In genomic region chr9:40909821-40910220, GRCh38 we compare ENCODE assay signal across 24 cellular contexts.
DNase-seq lines count a peak whose midpoint lies in the region; ATAC-seq, FAIRE-seq and TF ChIP-seq lines count a peak whose summit lies in the region.
"Had no signal": no experiment of that assay in that cellular context is flagged by ENCODE, and none has a peak within 500 bp of the region (broad histone marks: within the 10 kb centered on the region; RNA-seq: fewer than 3 reads in every experiment).

No MANE protein-coding gene starts in this region.

- no peaks in the 10 kb centered on the region for H3K27me3 ChIP-seq in liver (ENCODE audit: control insufficient read depth in 4 of 4, insufficient read depth in 4 of 4, low read length in 3 of 4)
- no peaks in the 10 kb centered on the region; a peak in 1 of 5 replicates for H3K27me3 ChIP-seq in HepG2 (ENCODE audit: control insufficient read depth in 1 of 2, insufficient read depth in 2 of 2, low read length in 2 of 2)
- H3K27me3 ChIP-seq in vagina: no peaks in the 10 kb centered on the region
- no peaks in the 10 kb centered on the region for H3K27me3 ChIP-seq in transverse colon
- H3K27me3 ChIP-seq: BE2C; BLaER1 treated with 17β-estradiol and CSF1 and Interleukin-3, amounts not matched to agents 10 nM and 100 nM had no signal

- no peak overlapping the region for H3K4me3 Mint-ChIP-seq in osteocyte (ENCODE audit: unreplicated experiment)
- H3K4me3 Mint-ChIP-seq: CD14-positive monocyte; CD4-positive, alpha-beta T cell; CD8-positive, alpha-beta memory T cell had no signal

- H3K4me1 Mint-ChIP-seq in osteocyte (ENCODE audit: unreplicated experiment): no peaks in the 10 kb centered on the region
- H3K4me1 Mint-ChIP-seq: CD14-positive monocyte; CD8-positive, alpha-beta memory T cell had no signal

- no peak for ATAC-seq in HepG2
- ATAC-seq: GM12878 had no signal

- TF ChIP-seq POLR2A in HepG2 (IDR thresholded peaks at IDR 0.05; ENCODE audit: insufficient read depth in 1 of 2, low read depth in 2 of 2, low read length in 2 of 2) (no peak), vagina (IDR thresholded peaks at IDR 0.05) (no peak), transverse colon (IDR thresholded peaks at IDR 0.05) (no peak)

- TF ChIP-seq CTCF in liver (IDR thresholded peaks at IDR 0.05; ENCODE audit: low read depth, low read length, missing input control): no peak
- no peak for TF ChIP-seq CTCF in HepG2 (CRISPR knock-in tag; IDR thresholded peaks at IDR 0.05)
- TF ChIP-seq CTCF in osteocyte (IDR thresholded peaks at IDR 0.05): no peak
- no peak for TF ChIP-seq CTCF in vagina (IDR thresholded peaks at IDR 0.05)
- no peak for TF ChIP-seq CTCF in transverse colon (IDR thresholded peaks at IDR 0.05)

- H3K4me3 ChIP-seq in liver (ENCODE audit: low read depth in 1 of 3, low read length in 3 of 3): peak overlapping the region in 2 of 3 donors; percentile 0 to 30
- H3K4me3 ChIP-seq in HepG2 (replicated peaks in 1 of 3; ENCODE audit: insufficient read depth in 1 of 3, low read depth in 2 of 3, low read length in 3 of 3): no peak overlapping the region
- no peak overlapping the region for H3K4me3 ChIP-seq in vagina
- H3K4me3 ChIP-seq in transverse colon: no peak overlapping the region
- H3K4me3 ChIP-seq: BLaER1 treated with 17β-estradiol and CSF1 and Interleukin-3, amounts not matched to agents 10 nM and 100 nM; GM12878; GM23248 had no signal

- H3K36me3 ChIP-seq in liver (ENCODE audit: control insufficient read depth in 4 of 4, insufficient read depth in 3 of 4, low read depth in 1 of 4, low read length in 3 of 4) (no peaks in the 10 kb centered on the region), HepG2 (replicated peaks in 1 of 2; ENCODE audit: control insufficient read depth in 1 of 2, insufficient read depth in 2 of 2, low read length in 2 of 2) (no peaks in the 10 kb centered on the region), vagina (no peaks in the 10 kb centered on the region), transverse colon (no peaks in the 10 kb centered on the region)
- H3K36me3 ChIP-seq: BE2C; BLaER1 treated with 17β-estradiol and CSF1 and Interleukin-3, amounts not matched to agents 10 nM and 100 nM had no signal

- TF ChIP-seq RAD21 in liver (IDR thresholded peaks at IDR 0.05) (no peak), HepG2 (CRISPR knock-in tag; IDR thresholded peaks at IDR 0.05) (no peak)

- no peak overlapping the region for H3K9ac ChIP-seq in liver (ENCODE audit: low read depth in 1 of 2, low read length in 2 of 2)
- no peak overlapping the region for H3K9ac ChIP-seq in HepG2 (ENCODE audit: insufficient read depth, low read depth, low read length)
- H3K9ac ChIP-seq: BLaER1 treated with 17β-estradiol and CSF1 and Interleukin-3, amounts not matched to agents 10 nM and 100 nM; GM23248 had no signal

- H3K27ac ChIP-seq in liver (ENCODE audit: low read depth in 1 of 2, low read length in 2 of 2): no peak overlapping the region
- H3K27ac ChIP-seq in HepG2 (ENCODE audit: extremely low read length, insufficient read depth, low read length): no peak overlapping the region
- H3K27ac ChIP-seq in vagina: no peak overlapping the region
- no peak overlapping the region for H3K27ac ChIP-seq in transverse colon
- H3K27ac ChIP-seq: 22Rv1; BLaER1 treated with 17β-estradiol and CSF1 and Interleukin-3, amounts not matched to agents 10 nM and 100 nM; GM23248 had no signal

- H3K79me2 ChIP-seq in HepG2 (ENCODE audit: insufficient read depth, low read length): no peaks in the 10 kb centered on the region

- H3K9me3 ChIP-seq in liver (ENCODE audit: control insufficient read depth in 4 of 4, low read length in 3 of 4) (peaks cover 53 to 93% (median 71%) of the 10 kb centered on the region in 4 donors), HepG2 (ENCODE audit: low read length) (peaks cover 54% of the 10 kb centered on the region), vagina (peaks cover 90% of the 10 kb centered on the region), transverse colon (peaks cover 73 to 99% of the 10 kb centered on the region in 2 donors)

- WGBS in liver: 78% methylated on average over 4 of the region's 4 CpGs
- 12% methylated on average over 4 of the region's 4 CpGs for WGBS in HepG2 (ENCODE audit: low lambda C conversion rate)
- WGBS in transverse colon (ENCODE audit: low coverage in 1 of 2), 2 donors: 80 to 95% methylated on average over 4 of the region's 4 CpGs

- intact Hi-C loops in HepG2 (cut with micrococcal nuclease; ENCODE audit: unreplicated experiment) (no loop called here), vagina (cut with DNase I) (no loop called here), transverse colon (cut with DNase I; ENCODE audit: low total_unique reads) (no loop called here)

- H3K27ac Mint-ChIP-seq in osteocyte (ENCODE audit: unreplicated experiment): no peak overlapping the region
- H3K27ac Mint-ChIP-seq: CD14-positive monocyte; CD4-positive, alpha-beta T cell; CD8-positive, alpha-beta memory T cell had no signal

- no peaks in the 10 kb centered on the region for H4K20me1 ChIP-seq in HepG2 (ENCODE audit: insufficient read depth, low read length)
- H4K20me1 ChIP-seq: BLaER1 treated with 17β-estradiol and CSF1 and Interleukin-3, amounts not matched to agents 10 nM and 100 nM had no signal

- no peak for TF ChIP-seq EP300 in HepG2 (IDR thresholded peaks at IDR 0.05; ENCODE audit: low read depth in 2 of 2, low read length in 2 of 2)
- TF ChIP-seq EP300 in HepG2 (CRISPR knock-in tag; IDR thresholded peaks at IDR 0.05; ENCODE audit: borderline replicate concordance): no peak
- TF ChIP-seq EP300 in transverse colon (IDR thresholded peaks at IDR 0.05; ENCODE audit: low read depth): no peak

- in situ Hi-C loops in HepG2 (cut with HindIII; ENCODE audit: extremely low pct_ligation_motif_present, low pct_unique_long_range_greater_than_20kb): no loop called here
- in situ Hi-C loops in transverse colon (cut with MboI; ENCODE audit: low pct_ligation_motif_present in 1 of 4, low pct_unique_long_range_greater_than_20kb in 1 of 4, low sequenced_read_pairs in 3 of 4): no loop called here

- POLR2A ChIA-PET in HepG2 (lab: Yijun Ruan, JAX): no interaction called here

- no TSS peak for BruUV-seq in HepG2 (replicated peaks; lab: Mats Ljungman, UMichigan)

- CTCF ChIA-PET in HepG2 (lab: Yijun Ruan, JAX; ENCODE audit: low intra/inter-chr PET ratio, low total read pairs): no interaction called here

- H3K27me3 Mint-ChIP-seq in osteocyte (ENCODE audit: unreplicated experiment): no peaks in the 10 kb centered on the region

- H3K4me1 ChIP-seq in liver (ENCODE audit: control insufficient read depth in 4 of 4, insufficient read depth in 4 of 4, low read length in 3 of 4) (no peaks in the 10 kb centered on the region), HepG2 (ENCODE audit: insufficient read depth, low read length) (no peaks in the 10 kb centered on the region), vagina (no peaks in the 10 kb centered on the region), transverse colon (no peaks in the 10 kb centered on the region)
- H3K4me1 ChIP-seq: BE2C; BLaER1 treated with 17β-estradiol and CSF1 and Interleukin-3, amounts not matched to agents 10 nM and 100 nM had no signal

- FAIRE-seq in HepG2 (lab: Jason Lieb, UNC): no peak
- FAIRE-seq: A204.1, D721Med, GM12878, GM19239, H1 had no signal

- DNase-seq in HepG2 (ENCODE audit: low spot score) (no peak), osteocyte (ENCODE audit: extremely low spot score, unreplicated experiment) (peak; percentile 36), vagina (ENCODE audit: extremely low spot score in 2 of 2) (peak; percentile 64 to 70), transverse colon (no peak), AML-193 (lab: John Stamatoyannopoulos, UW) (no peak)
- DNase-seq: BE2C; CD4-positive, alpha-beta T cell; CD8-positive, alpha-beta memory T cell; DMS 273 treated with DMSO at 0.1 percent for 48 hours; DMS79; EL; GDM1; GM23248; H7; HCEC 1CT had no signal

- no peak overlapping the region for H2AFZ ChIP-seq in HepG2 (ENCODE audit: low read length)
- H2AFZ ChIP-seq: GM23248 had no signal

- H3K36me3 Mint-ChIP-seq in osteocyte (ENCODE audit: unreplicated experiment): peaks cover 3% of the 10 kb centered on the region
- H3K36me3 Mint-ChIP-seq: CD14-positive monocyte had no signal

- H3K9me3 Mint-ChIP-seq in osteocyte (ENCODE audit: unreplicated experiment): peaks cover 66% of the 10 kb centered on the region

- no peak overlapping the region for H3K4me2 ChIP-seq in HepG2 (ENCODE audit: low read depth, low read length)
- H3K4me2 ChIP-seq: BLaER1 treated with 17β-estradiol and CSF1 and Interleukin-3, amounts not matched to agents 10 nM and 100 nM had no signal

TF ChIP-seq in liver, 16 proteins besides CTCF, POLR2A, EP300 and RAD21 (continues in another document):
- no peak for TF ChIP-seq FOXA2 (IDR thresholded peaks at IDR 0.05)
- no peak for TF ChIP-seq NR2F2 (IDR thresholded peaks at IDR 0.05)
- TF ChIP-seq EGR1 (IDR thresholded peaks at IDR 0.05; ENCODE audit: low read depth in 2 of 2): no peak
- TF ChIP-seq MAX (IDR thresholded peaks at IDR 0.05): no peak
- no peak for TF ChIP-seq HNF4A (conservative IDR thresholded peaks at IDR 0.05)
- no peak for TF ChIP-seq GABPA (IDR thresholded peaks at IDR 0.05 in 1 of 2, conservative IDR thresholded peaks at IDR 0.05 in 1 of 2)

TF ChIP-seq in HepG2, 621 proteins besides CTCF, POLR2A, EP300 and RAD21:
- no peak for TF ChIP-seq IRX3 (CRISPR knock-in tag; IDR thresholded peaks at IDR 0.05; ENCODE audit: borderline replicate concordance, low read depth)
TF ChIP-seq in HepG2: peak in this region for 0.

Comparison
In these comparisons a context has a peak if more than half of its experiments do, and no peak if none do; other contexts are left out.
1. H3K4me3 ChIP-seq: peak in liver (2 of 3); none in HepG2 (0 of 3), vagina (0 of 2) and transverse colon (0 of 4).
2. DNase-seq: peak in osteocyte (single experiment) and vagina (2 of 2); none in HepG2 (single experiment), transverse colon (single experiment) and AML-193 (0 of 2).